27 cellular contexts compared by ENCODE assay signal in genomic region chr9:105232207-105232606, GRCh38. TPM values are rescaled to one million over a fixed set of nuclear protein-coding genes. Genes with fewer than 3 reads are reported as not detected.
DNase-seq lines count a peak whose midpoint lies in the region; ATAC-seq and TF ChIP-seq lines count a peak whose summit lies in the region.
"Had no signal": no experiment of that assay in that cellular context is flagged by ENCODE, and none has a peak within 500 bp of the region (broad histone marks: within the 10 kb centered on the region; RNA-seq: fewer than 3 reads in every experiment).

No MANE protein-coding gene starts in this region.

- H3K9me2 ChIP-seq in GM23248 (ENCODE audit: insufficient read depth) = no peaks in the 10 kb centered on the region

- peak; percentile 63; the same call in 2 of the 3 replicates for ATAC-seq in RWPE2 (ENCODE audit: low read depth)
- ATAC-seq: Right ventricle myocardium inferior had no signal

- H3K36me3 ChIP-seq in GM23248 (ENCODE audit: low read depth) (no peaks in the 10 kb centered on the region), RWPE2 (ENCODE audit: low read depth) (no peaks in the 10 kb centered on the region)
- H3K36me3 ChIP-seq: HAP-1, left ventricle myocardium inferior, right atrium auricular region, suprapubic skin, upper lobe of left lung had no signal

- in situ Hi-C loops in GM23248 (cut with MboI) = no loop called here

- H3K4me3 ChIP-seq in GM23248 (no peak overlapping the region), RWPE2 (ENCODE audit: severe bottlenecking) (no peak overlapping the region)
- H3K4me3 ChIP-seq: HAP-1, left ventricle myocardium inferior, right atrium auricular region, suprapubic skin, upper lobe of left lung had no signal

- H3F3A ChIP-seq in GM23248 (ENCODE audit: insufficient read depth) = 0 out of 2 replicates have a peak, but pooled peaks cover 8% of the 10 kb centered on the region

- no peaks in the 10 kb centered on the region for H3K79me2 ChIP-seq in GM23248 (ENCODE audit: insufficient read depth)

- H3K9me3 ChIP-seq in GM23248 (ENCODE audit: low read depth) (no peaks in the 10 kb centered on the region), RWPE2 (ENCODE audit: severe bottlenecking) (no peaks in the 10 kb centered on the region)
- H3K9me3 ChIP-seq: HAP-1, left ventricle myocardium inferior, right atrium auricular region, suprapubic skin, upper lobe of left lung had no signal

- TF ChIP-seq CTCF in RWPE2 (IDR thresholded peaks at IDR 0.05; ENCODE audit: poor library complexity, severe bottlenecking) = no peak

- no peak overlapping the region for H3K27ac ChIP-seq in GM23248
- no peak overlapping the region for H3K27ac ChIP-seq in RWPE2 (ENCODE audit: poor library complexity, severe bottlenecking)
- H3K27ac ChIP-seq: left ventricle myocardium inferior, right atrium auricular region, suprapubic skin, upper lobe of left lung had no signal

- H2AFZ ChIP-seq in GM23248 = no peak overlapping the region

- no peak overlapping the region for H3K9ac ChIP-seq in GM23248

- H3K4me1 ChIP-seq in GM23248 (ENCODE audit: insufficient read depth) (peaks cover 9% of the 10 kb centered on the region; the same call in 1 of the 2 replicates), RWPE2 (ENCODE audit: insufficient read depth, poor library complexity, severe bottlenecking) (no peaks in the 10 kb centered on the region)
- H3K4me1 ChIP-seq: left ventricle myocardium inferior, right atrium auricular region, suprapubic skin, upper lobe of left lung had no signal

- no peak overlapping the region for H3K4me2 ChIP-seq in GM23248 (ENCODE audit: unreplicated experiment)

- no peaks in the 10 kb centered on the region for H4K20me1 ChIP-seq in GM23248 (ENCODE audit: insufficient read depth)

- peak; percentile 35 for DNase-seq in A172 (ENCODE audit: low spot score)
- DNase-seq in GM23248 = peak; percentile 37
- no peak for DNase-seq in RWPE2 (ENCODE audit: low spot score)
- DNase-seq in fibroblast of peridontal ligament (ENCODE audit: extremely low read depth) = peak; percentile 40
- no peak for DNase-seq in activated CD4-positive, alpha-beta T cell treated with anti-CD3 and anti-CD28 coated beads, Interleukin-2, amount 50 U/mL, for 48 hours
- no peak for DNase-seq in SKM-1 treated with dmso at 0.1 percent for 144 hours (lab: John Stamatoyannopoulos, UW; ENCODE audit: unreplicated experiment)
- no peak for DNase-seq in activated effector memory CD4-positive, alpha-beta T cell treated with anti-CD3 and anti-CD28 coated beads, Interleukin-2, amount 50 U/mL, for 16 hours
- DNase-seq in DMS 273 (lab: John Stamatoyannopoulos, UW; ENCODE audit: unreplicated experiment) = no peak
- DNase-seq: 8988T; activated CD4-positive, alpha-beta memory T cell treated with anti-CD3 and anti-CD28 coated beads for 36 hours; activated CD4-positive, CD25-positive, alpha-beta regulatory T cell treated with anti-CD3 and anti-CD28 coated beads, Interleukin-2, amount 50 U/mL, for 72 hours; activated CD8-positive, alpha-beta memory T cell treated with anti-CD3 and anti-CD28 coated beads, Interleukin-2, amount 50 U/mL, for 4 hours; activated naive CD4-positive, alpha-beta T cell treated with anti-CD3 and anti-CD28 coated beads, Interleukin-2, amount 50 U/mL, for 16 hours; amygdala; CD4-positive, alpha-beta memory T cell; Kasumi-1; left ventricle myocardium inferior; NCI-H1048; NCI-H187; NCI-H446 treated with DMSO at 0.1 percent for 48 hours; stimulated activated CD4-positive, alpha-beta T cell treated with anti-CD3 and anti-CD28 coated beads, Interleukin-1b, Interleukin-23, amount 100 ng/mL, for 48 hours; stimulated activated naive CD4-positive, alpha-beta T cell treated with Interleukin-2 at 50 U/mL for 16 hours; upper lobe of left lung had no signal

- H3K27me3 ChIP-seq in GM23248 (replicated peaks; ENCODE audit: insufficient read depth) (no peaks in the 10 kb centered on the region), RWPE2 (ENCODE audit: insufficient read depth, poor library complexity, severe bottlenecking) (no peaks in the 10 kb centered on the region)
- H3K27me3 ChIP-seq: right atrium auricular region, suprapubic skin, upper lobe of left lung had no signal

RNA-seq across cellular contexts. Expression of gene SLC44A1, which starts 12.2 kb away (rescaled TPM):
- total RNA-seq in A172 (2014; rRNA removed; shearing (Covaris generic)) = 44.0 and 47.0 TPM in 2 replicates
- total RNA-seq in GM23248 (2014; rRNA removed; shearing (Covaris generic)) = 52.6 and 54.6 TPM in 2 replicates
- 27.8 and 30.4 TPM in 2 replicates for polyA plus RNA-seq in GM23248 (2016; fragmentation: Nextera tagmentation; extraction: Ambion mirVana)

Comparison
In these comparisons a context has a peak if more than half of its experiments do, and no peak if none do; other contexts are left out.
1. DNase-seq: peak in A172 (single experiment), GM23248 (single experiment) and fibroblast of peridontal ligament (single experiment); none in RWPE2 (single experiment), activated CD4-positive, alpha-beta T cell treated with anti-CD3 and anti-CD28 coated beads, Interleukin-2, amount 50 U/mL, for 48 hours (0 of 2), SKM-1 treated with dmso at 0.1 percent for 144 hours (single experiment), activated effector memory CD4-positive, alpha-beta T cell treated with anti-CD3 and anti-CD28 coated beads, Interleukin-2, amount 50 U/mL, for 16 hours (single experiment) and DMS 273 (single experiment).